8 cellular contexts compared by ENCODE assay signal in genomic region chr22:25404556-25404922, GRCh38.
DNase-seq lines count a peak whose midpoint lies in the region; ATAC-seq, FAIRE-seq and TF ChIP-seq lines count a peak whose summit lies in the region.

No MANE protein-coding gene starts in this region.

- peak overlapping the region; percentile 47; the same call in 1 of the 2 replicates for H2AFZ ChIP-seq in KMS-11 (ENCODE audit: low read depth)

- TF ChIP-seq CTCF in GM12872 (IDR thresholded peaks at IDR 0.05; ENCODE audit: insufficient read depth, low read depth, low read length) (0 out of 3 replicates have a peak, but pooled peaks have one; percentile 8), KMS-11 (conservative IDR thresholded peaks at IDR 0.05; ENCODE audit: low read depth, low read length) (no peak), bronchial epithelial cell (IDR thresholded peaks at IDR 0.05; ENCODE audit: insufficient read depth, low read length, severe bottlenecking) (no peak)

- H3K4me3 ChIP-seq in KMS-11 (IDR thresholded peaks at IDR 0.05; ENCODE audit: insufficient read depth, low read depth, low read length) = no peak overlapping the region
- H3K4me3 ChIP-seq in bronchial epithelial cell (ENCODE audit: low read depth, low read length) = peak overlapping the region; percentile 67
- H3K4me3 ChIP-seq in urinary bladder (ENCODE audit: low read depth, low read length) = peak overlapping the region; percentile 89

- H4K20me1 ChIP-seq in KMS-11 (ENCODE audit: insufficient read depth) = no peaks in the 10 kb centered on the region

- DNase-seq in bronchial epithelial cell (ENCODE audit: low read depth) (no peak), memory B cell (ENCODE audit: low spot score in 2 of 2) (no peak), NOMO-1 treated with DMSO at 0.1 percent for 48 hours (lab: John Stamatoyannopoulos, UW; ENCODE audit: unreplicated experiment) (no peak)
- no peak for DNase-seq in stimulated activated CD8-positive, alpha-beta memory T cell treated with anti-CD3 and anti-CD28 coated beads, Interleukin-4, amount 100 ng/mL, for 48 hours

- H3K36me3 ChIP-seq in KMS-11 (ENCODE audit: insufficient read depth) = no peaks in the 10 kb centered on the region
- no peaks in the 10 kb centered on the region for H3K36me3 ChIP-seq in bronchial epithelial cell (ENCODE audit: control insufficient read depth, insufficient read depth, low read length)
- no peaks in the 10 kb centered on the region for H3K36me3 ChIP-seq in urinary bladder (ENCODE audit: insufficient read depth)

- no peak for FAIRE-seq in bronchial epithelial cell (lab: Jason Lieb, UNC)

- H3K4me2 ChIP-seq in KMS-11 = peak overlapping the region; percentile 64; the same call in 1 of the 2 replicates

- H3K27ac ChIP-seq in KMS-11 (no peak overlapping the region), urinary bladder (ENCODE audit: low read depth) (peak overlapping the region; percentile 91)

- no peaks in the 10 kb centered on the region for H3K36me3 Mint-ChIP-seq in memory B cell

- H3K4me1 ChIP-seq in KMS-11 (ENCODE audit: low read depth, poor library complexity, severe bottlenecking) (peaks cover 17% of the 10 kb centered on the region), urinary bladder (ENCODE audit: insufficient read depth) (peaks cover 3% of the 10 kb centered on the region)

- WGBS in urinary bladder = under 1% methylated on average over 31 of the region's 35 CpGs

- ATAC-seq in memory B cell (ENCODE audit: low read depth) = peak; percentile 34
- no peak for ATAC-seq in GM19463 (IDR thresholded peaks at IDR 0.05; ENCODE audit: unreplicated experiment)

- H3K4me3 Mint-ChIP-seq in memory B cell = peak overlapping the region; percentile 83

- H3K4me1 Mint-ChIP-seq in memory B cell = peaks cover 22% of the 10 kb centered on the region

- no peaks in the 10 kb centered on the region for H3K9me3 Mint-ChIP-seq in memory B cell

- peak overlapping the region; percentile 51 for H3K27ac Mint-ChIP-seq in memory B cell

- H3K9ac ChIP-seq in KMS-11 = peak overlapping the region; percentile 16; the same call in 1 of the 2 replicates

- no peaks in the 10 kb centered on the region for H3K27me3 ChIP-seq in KMS-11 (ENCODE audit: insufficient read depth, low read depth)
- no peaks in the 10 kb centered on the region for H3K27me3 ChIP-seq in bronchial epithelial cell (ENCODE audit: control insufficient read depth, insufficient read depth, low read length)

- peaks cover 18% of the 10 kb centered on the region; the same call in 1 of the 2 replicates for H3K79me2 ChIP-seq in KMS-11 (ENCODE audit: insufficient read depth, low read depth)

- no peaks in the 10 kb centered on the region for H3K27me3 Mint-ChIP-seq in memory B cell
